1 cellular context compared by ENCODE assay signal in the genomic region with DNA sequence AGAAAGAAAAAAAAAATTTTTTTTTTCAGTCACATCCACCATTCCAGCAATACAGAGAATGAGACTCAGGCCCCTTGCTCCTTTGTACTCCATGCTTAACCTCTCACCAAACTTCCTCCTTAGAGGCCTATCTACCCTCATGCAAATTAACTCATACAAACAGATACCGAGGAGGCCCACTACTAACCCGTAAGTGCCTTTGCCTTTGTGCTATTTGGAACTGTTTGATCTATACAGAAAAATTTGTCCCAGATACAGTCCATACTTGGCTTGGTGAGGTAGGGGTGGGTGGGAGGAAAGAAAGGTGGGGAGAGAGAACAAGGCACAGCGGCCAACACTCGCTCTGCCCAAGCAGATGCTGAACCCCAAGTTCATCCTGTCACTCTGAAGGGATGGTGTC.
TF ChIP-seq lines count a peak whose summit lies in the region.

No MANE protein-coding gene starts in this region.

TF ChIP-seq in GM12878, 131 proteins besides CTCF, POLR2A, EP300 and RAD21 (continued from another document):
- TF ChIP-seq IKZF2 (IDR thresholded peaks at IDR 0.05) (peak; percentile 10 to 18; a peak in 2 of 4 replicates), MYB (IDR thresholded peaks at IDR 0.05; ENCODE audit: borderline replicate concordance, low read depth, low read length) (no peak), RUNX3 (IDR thresholded peaks at IDR 0.05; ENCODE audit: low read length) (peak; percentile 34; the same call in 1 of the 2 replicates), CBFB (IDR thresholded peaks at IDR 0.05; ENCODE audit: low read depth) (0 out of 2 replicates have a peak, but pooled peaks have one; percentile 23), ZBED1 (IDR thresholded peaks at IDR 0.05; ENCODE audit: borderline replicate concordance) (no peak), TCF3 (IDR thresholded peaks at IDR 0.05; ENCODE audit: borderline replicate concordance, insufficient read depth, low read depth, low read length) (no peak), IKZF1 (conservative IDR thresholded peaks at IDR 0.05) (no peak), RAD51 (IDR thresholded peaks at IDR 0.05) (no peak), SIX5 (IDR thresholded peaks at IDR 0.05; ENCODE audit: low read depth, low read length, severe bottlenecking) (no peak)
- TF ChIP-seq, protein P1, sequence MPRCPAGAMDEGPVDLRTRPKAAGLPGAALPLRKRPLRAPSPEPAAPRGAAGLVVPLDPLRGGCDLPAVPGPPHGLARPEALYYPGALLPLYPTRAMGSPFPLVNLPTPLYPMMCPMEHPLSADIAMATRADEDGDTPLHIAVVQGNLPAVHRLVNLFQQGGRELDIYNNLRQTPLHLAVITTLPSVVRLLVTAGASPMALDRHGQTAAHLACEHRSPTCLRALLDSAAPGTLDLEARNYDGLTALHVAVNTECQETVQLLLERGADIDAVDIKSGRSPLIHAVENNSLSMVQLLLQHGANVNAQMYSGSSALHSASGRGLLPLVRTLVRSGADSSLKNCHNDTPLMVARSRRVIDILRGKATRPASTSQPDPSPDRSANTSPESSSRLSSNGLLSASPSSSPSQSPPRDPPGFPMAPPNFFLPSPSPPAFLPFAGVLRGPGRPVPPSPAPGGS (IDR thresholded peaks at IDR 0.05; ENCODE audit: borderline replicate concordance, insufficient read depth, low read depth, low read length, poor library complexity, severe bottlenecking): no peak
- TF ChIP-seq, protein P2, sequence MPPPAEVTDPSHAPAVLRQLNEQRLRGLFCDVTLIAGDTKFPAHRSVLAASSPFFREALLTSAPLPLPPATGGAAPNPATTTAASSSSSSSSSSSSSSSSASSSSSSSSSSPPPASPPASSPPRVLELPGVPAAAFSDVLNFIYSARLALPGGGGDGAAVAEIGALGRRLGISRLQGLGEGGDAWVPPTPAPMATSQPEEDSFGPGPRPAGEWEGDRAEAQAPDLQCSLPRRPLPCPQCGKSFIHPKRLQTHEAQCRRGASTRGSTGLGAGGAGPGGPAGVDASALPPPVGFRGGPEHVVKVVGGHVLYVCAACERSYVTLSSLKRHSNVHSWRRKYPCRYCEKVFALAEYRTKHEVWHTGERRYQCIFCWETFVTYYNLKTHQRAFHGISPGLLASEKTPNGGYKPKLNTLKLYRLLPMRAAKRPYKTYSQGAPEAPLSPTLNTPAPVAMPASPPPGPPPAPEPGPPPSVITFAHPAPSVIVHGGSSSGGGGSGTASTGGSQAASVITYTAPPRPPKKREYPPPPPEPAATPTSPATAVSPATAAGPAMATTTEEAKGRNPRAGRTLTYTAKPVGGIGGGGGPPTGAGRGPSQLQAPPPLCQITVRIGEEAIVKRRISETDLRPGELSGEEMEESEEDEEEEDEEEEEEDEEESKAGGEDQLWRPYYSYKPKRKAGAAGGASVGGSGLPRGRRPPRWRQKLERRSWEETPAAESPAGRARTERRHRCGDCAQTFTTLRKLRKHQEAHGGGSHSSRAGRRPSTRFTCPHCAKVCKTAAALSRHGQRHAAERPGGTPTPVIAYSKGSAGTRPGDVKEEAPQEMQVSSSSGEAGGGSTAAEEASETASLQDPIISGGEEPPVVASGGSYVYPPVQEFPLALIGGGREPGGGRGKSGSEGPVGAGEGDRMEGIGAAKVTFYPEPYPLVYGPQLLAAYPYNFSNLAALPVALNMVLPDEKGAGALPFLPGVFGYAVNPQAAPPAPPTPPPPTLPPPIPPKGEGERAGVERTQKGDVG (CRISPR knock-in tag; IDR thresholded peaks at IDR 0.05): no peak
- TF ChIP-seq, protein P3, sequence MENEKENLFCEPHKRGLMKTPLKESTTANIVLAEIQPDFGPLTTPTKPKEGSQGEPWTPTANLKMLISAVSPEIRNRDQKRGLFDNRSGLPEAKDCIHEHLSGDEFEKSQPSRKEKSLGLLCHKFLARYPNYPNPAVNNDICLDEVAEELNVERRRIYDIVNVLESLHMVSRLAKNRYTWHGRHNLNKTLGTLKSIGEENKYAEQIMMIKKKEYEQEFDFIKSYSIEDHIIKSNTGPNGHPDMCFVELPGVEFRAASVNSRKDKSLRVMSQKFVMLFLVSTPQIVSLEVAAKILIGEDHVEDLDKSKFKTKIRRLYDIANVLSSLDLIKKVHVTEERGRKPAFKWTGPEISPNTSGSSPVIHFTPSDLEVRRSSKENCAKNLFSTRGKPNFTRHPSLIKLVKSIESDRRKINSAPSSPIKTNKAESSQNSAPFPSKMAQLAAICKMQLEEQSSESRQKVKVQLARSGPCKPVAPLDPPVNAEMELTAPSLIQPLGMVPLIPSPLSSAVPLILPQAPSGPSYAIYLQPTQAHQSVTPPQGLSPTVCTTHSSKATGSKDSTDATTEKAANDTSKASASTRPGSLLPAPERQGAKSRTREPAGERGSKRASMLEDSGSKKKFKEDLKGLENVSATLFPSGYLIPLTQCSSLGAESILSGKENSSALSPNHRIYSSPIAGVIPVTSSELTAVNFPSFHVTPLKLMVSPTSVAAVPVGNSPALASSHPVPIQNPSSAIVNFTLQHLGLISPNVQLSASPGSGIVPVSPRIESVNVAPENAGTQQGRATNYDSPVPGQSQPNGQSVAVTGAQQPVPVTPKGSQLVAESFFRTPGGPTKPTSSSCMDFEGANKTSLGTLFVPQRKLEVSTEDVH (IDR thresholded peaks at IDR 0.05; ENCODE audit: low read depth, partially characterized antibody): no peak
- TF ChIP-seq, protein P4, sequence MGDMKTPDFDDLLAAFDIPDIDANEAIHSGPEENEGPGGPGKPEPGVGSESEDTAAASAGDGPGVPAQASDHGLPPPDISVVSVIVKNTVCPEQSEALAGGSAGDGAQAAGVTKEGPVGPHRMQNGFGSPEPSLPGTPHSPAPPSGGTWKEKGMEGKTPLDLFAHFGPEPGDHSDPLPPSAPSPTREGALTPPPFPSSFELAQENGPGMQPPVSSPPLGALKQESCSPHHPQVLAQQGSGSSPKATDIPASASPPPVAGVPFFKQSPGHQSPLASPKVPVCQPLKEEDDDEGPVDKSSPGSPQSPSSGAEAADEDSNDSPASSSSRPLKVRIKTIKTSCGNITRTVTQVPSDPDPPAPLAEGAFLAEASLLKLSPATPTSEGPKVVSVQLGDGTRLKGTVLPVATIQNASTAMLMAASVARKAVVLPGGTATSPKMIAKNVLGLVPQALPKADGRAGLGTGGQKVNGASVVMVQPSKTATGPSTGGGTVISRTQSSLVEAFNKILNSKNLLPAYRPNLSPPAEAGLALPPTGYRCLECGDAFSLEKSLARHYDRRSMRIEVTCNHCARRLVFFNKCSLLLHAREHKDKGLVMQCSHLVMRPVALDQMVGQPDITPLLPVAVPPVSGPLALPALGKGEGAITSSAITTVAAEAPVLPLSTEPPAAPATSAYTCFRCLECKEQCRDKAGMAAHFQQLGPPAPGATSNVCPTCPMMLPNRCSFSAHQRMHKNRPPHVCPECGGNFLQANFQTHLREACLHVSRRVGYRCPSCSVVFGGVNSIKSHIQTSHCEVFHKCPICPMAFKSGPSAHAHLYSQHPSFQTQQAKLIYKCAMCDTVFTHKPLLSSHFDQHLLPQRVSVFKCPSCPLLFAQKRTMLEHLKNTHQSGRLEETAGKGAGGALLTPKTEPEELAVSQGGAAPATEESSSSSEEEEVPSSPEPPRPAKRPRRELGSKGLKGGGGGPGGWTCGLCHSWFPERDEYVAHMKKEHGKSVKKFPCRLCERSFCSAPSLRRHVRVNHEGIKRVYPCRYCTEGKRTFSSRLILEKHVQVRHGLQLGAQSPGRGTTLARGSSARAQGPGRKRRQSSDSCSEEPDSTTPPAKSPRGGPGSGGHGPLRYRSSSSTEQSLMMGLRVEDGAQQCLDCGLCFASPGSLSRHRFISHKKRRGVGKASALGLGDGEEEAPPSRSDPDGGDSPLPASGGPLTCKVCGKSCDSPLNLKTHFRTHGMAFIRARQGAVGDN (IDR thresholded peaks at IDR 0.05): peak; percentile 90
